Comparison of ENCODE assay signal across 9 cellular contexts in genomic region chr3:14439501-14440167, GRCh38. TPM values are rescaled to one million over a fixed set of nuclear protein-coding genes. Genes with fewer than 3 reads are reported as not detected.
A peak's percentile ranks its signal among the peaks of the same experiment; 100 is the strongest.
DNase-seq lines count a peak whose midpoint lies in the region; ATAC-seq and TF ChIP-seq lines count a peak whose summit lies in the region.
"Had no signal": no experiment of that assay in that cellular context is flagged by ENCODE, and none has a peak within 500 bp of the region (broad histone marks: within the 10 kb centered on the region; RNA-seq: fewer than 3 reads in every experiment).

No MANE protein-coding gene starts in this region.

- H3K4me1 ChIP-seq in Panc1 (ENCODE audit: control insufficient read depth, insufficient read depth, low read length), result peaks cover 65% of the 10 kb centered on the region

- H3K36me3 ChIP-seq in Panc1 (ENCODE audit: control insufficient read depth, insufficient read depth, low read length) (no peaks in the 10 kb centered on the region; the same call in 1 of the 2 replicates), H7 (replicated peaks; ENCODE audit: control insufficient read depth, insufficient read depth, low read length) (no peaks in the 10 kb centered on the region; the same call in none of the 2 replicates), MG63 (no peaks in the 10 kb centered on the region)

- peak overlapping the region; percentile 92 for H3K27ac Mint-ChIP-seq in stimulated activated memory B cell treated with anti-CD40 and anti-IgM and Interleukin-4, amounts not matched to agents 10 μg/mL and 1 μg/mL and 100 μg/mL, for 72 hours

- no peak for TF ChIP-seq CTCF in Panc1 (IDR thresholded peaks at IDR 0.05)

- no peaks in the 10 kb centered on the region for H3K9me3 Mint-ChIP-seq in stimulated activated memory B cell treated with anti-CD40 and anti-IgM and Interleukin-4, amounts not matched to agents 10 μg/mL and 1 μg/mL and 100 μg/mL, for 72 hours

- H3K4me3 ChIP-seq in Panc1 (ENCODE audit: low read depth in 2 of 2, low read length in 2 of 2) (no peak overlapping the region), H7 (ENCODE audit: insufficient read depth, low read depth, low read length) (no peak overlapping the region), MG63 (no peak overlapping the region)

- H3K27ac ChIP-seq in Panc1 (ENCODE audit: low read length), result peak overlapping the region; percentile 72
- H3K27ac ChIP-seq: epithelial cell of prostate had no signal

- H3K9me3 ChIP-seq in Panc1 (ENCODE audit: control insufficient read depth, insufficient read depth, low read depth, low read length), result no peaks in the 10 kb centered on the region
- H3K9me3 ChIP-seq in MG63, result no peaks in the 10 kb centered on the region

- in situ Hi-C loops in Panc1 (cut with HindIII; ENCODE audit: low pct_unique_long_range_greater_than_20kb, low sequenced_read_pairs), result no loop called here

- CTCF ChIA-PET in Panc1 (lab: Charles Lee), result no interaction called here

- H3K36me3 Mint-ChIP-seq in stimulated activated memory B cell treated with anti-CD40 and anti-IgM and Interleukin-4, amounts not matched to agents 10 μg/mL and 1 μg/mL and 100 μg/mL, for 72 hours, result peaks cover 20% of the 10 kb centered on the region

- no peaks in the 10 kb centered on the region for H3K27me3 Mint-ChIP-seq in stimulated activated memory B cell treated with anti-CD40 and anti-IgM and Interleukin-4, amounts not matched to agents 10 μg/mL and 1 μg/mL and 100 μg/mL, for 72 hours

- BruUV-seq in Panc1 (replicated peaks; lab: Mats Ljungman, UMichigan), result no TSS peak

- peak; percentile 21 for DNase-seq in NCI-H1694 (lab: John Stamatoyannopoulos, UW)
- no peak for DNase-seq in NCI-H1694 treated with DMSO at 0.1 percent for 48 hours (lab: John Stamatoyannopoulos, UW)
- DNase-seq in Panc1 (ENCODE audit: low read depth, low spot score), result no peak
- DNase-seq in Right ventricle myocardium inferior (ENCODE audit: missing footprints), result peak; percentile 92
- no peak for DNase-seq in H7
- DNase-seq in DMS114 treated with DMSO at 0.1 percent for 48 hours (lab: John Stamatoyannopoulos, UW; ENCODE audit: unreplicated experiment), result no peak
- no peak for DNase-seq in MG63

- peaks cover 65% of the 10 kb centered on the region for H3K4me1 Mint-ChIP-seq in stimulated activated memory B cell treated with anti-CD40 and anti-IgM and Interleukin-4, amounts not matched to agents 10 μg/mL and 1 μg/mL and 100 μg/mL, for 72 hours

- POLR2A ChIA-PET in Panc1 (lab: Charles Lee), result interaction anchor here (0.6 kb wide), 1 partner anchor 13 kb away, joined by 3 read pairs; no protein-coding TSS in a partner anchor

- ATAC-seq in Panc1 (peak; percentile 53), Right ventricle myocardium inferior (peak; percentile 71)
- ATAC-seq in stimulated activated memory B cell treated with anti-CD40 and anti-IgM and Interleukin-4, amounts not matched to agents 10 μg/mL and 1 μg/mL and 100 μg/mL, for 72 hours, result peak; percentile 56

- intact Hi-C loops in Panc1 (cut with micrococcal nuclease; ENCODE audit: unreplicated experiment), result no loop called here
- intact Hi-C loops in Right ventricle myocardium inferior (cut with DNase I), result no loop called here

- H3K27me3 ChIP-seq in Panc1 (ENCODE audit: control insufficient read depth, insufficient read depth, low read length), result no peaks in the 10 kb centered on the region
- no peaks in the 10 kb centered on the region for H3K27me3 ChIP-seq in H7 (ENCODE audit: control insufficient read depth, insufficient read depth, low read length)
- no peaks in the 10 kb centered on the region for H3K27me3 ChIP-seq in MG63

- H3K4me3 Mint-ChIP-seq in stimulated activated memory B cell treated with anti-CD40 and anti-IgM and Interleukin-4, amounts not matched to agents 10 μg/mL and 1 μg/mL and 100 μg/mL, for 72 hours, result peak overlapping the region; percentile 60

RNA-seq across cellular contexts. Expression of gene SLC6A6, which starts 37.2 kb away (rescaled TPM):
- total RNA-seq in Panc1 (2021; ENCODE audit: unreplicated experiment), result 61.0 TPM
- 53.8 TPM for polyA plus RNA-seq in Panc1 (2012; ENCODE audit: insufficient read length)
- 14.3 TPM for total RNA-seq in Right ventricle myocardium inferior
- total RNA-seq in H7 (2014; rRNA removed; shearing (Covaris generic)), result 88.8 and 113 TPM in 2 replicates
- 2.6 and 3.4 TPM in 2 replicates for total RNA-seq in MG63 (2014; rRNA removed; shearing (Covaris generic); ENCODE audit: low replicate concordance)

Comparison
In these comparisons a context has a peak if more than half of its experiments do, and no peak if none do; other contexts are left out.
1. DNase-seq: peak in NCI-H1694 (single experiment) and Right ventricle myocardium inferior (single experiment); none in NCI-H1694 treated with DMSO at 0.1 percent for 48 hours (single experiment), Panc1 (single experiment), H7 (single experiment), DMS114 treated with DMSO at 0.1 percent for 48 hours (single experiment) and MG63 (single experiment).
2. Peak in every context shown above with its lines, with median percentiles within 50 percentile points of each other: ATAC-seq.